In the genomic region with DNA sequence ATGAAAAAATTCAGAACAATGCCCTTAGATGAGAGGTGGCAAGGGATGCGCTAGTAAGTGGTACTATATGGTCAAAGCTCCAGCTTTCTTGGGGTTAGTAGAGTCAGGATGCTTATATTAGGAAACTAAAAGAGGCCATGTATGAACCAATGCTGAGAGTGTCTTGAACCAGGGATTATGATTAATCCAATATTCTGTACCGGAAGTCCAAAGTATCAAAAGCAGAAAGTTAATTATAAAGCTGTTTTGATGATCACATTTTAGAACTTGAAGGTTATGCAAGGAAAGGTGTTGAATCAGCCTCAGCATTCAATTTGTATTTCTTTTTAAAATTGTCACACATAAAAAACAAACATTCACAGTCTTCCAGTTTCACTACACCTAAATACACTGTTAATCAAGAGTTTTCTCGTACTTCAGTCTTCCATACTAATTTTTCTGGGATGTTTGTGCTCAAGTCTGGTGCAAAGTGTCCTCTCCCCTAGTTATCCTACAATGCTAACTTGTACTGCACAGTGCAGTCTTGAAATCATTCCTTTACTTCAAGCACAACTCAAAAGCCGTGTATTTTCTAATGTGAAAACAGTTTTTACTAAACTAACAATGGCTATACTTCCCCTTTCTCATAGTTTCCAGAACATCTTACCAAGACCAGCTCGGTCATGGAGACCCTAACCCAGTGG, we compare ENCODE assay signal across 1 cellular context.
TF ChIP-seq lines count a peak whose summit lies in the region.

No MANE protein-coding gene starts in this region.

TF ChIP-seq in HepG2, 621 proteins besides CTCF, POLR2A, EP300 and RAD21:
- no peak for TF ChIP-seq ZFP36 (IDR thresholded peaks at IDR 0.05; ENCODE audit: borderline replicate concordance, low read depth, low read length, partially characterized antibody)
- TF ChIP-seq ZNF350 (CRISPR knock-in tag; IDR thresholded peaks at IDR 0.05; ENCODE audit: borderline replicate concordance, low read depth), result no peak
- no peak for TF ChIP-seq RXRA (CRISPR knock-in tag; IDR thresholded peaks at IDR 0.05)
- TF ChIP-seq, protein P1, sequence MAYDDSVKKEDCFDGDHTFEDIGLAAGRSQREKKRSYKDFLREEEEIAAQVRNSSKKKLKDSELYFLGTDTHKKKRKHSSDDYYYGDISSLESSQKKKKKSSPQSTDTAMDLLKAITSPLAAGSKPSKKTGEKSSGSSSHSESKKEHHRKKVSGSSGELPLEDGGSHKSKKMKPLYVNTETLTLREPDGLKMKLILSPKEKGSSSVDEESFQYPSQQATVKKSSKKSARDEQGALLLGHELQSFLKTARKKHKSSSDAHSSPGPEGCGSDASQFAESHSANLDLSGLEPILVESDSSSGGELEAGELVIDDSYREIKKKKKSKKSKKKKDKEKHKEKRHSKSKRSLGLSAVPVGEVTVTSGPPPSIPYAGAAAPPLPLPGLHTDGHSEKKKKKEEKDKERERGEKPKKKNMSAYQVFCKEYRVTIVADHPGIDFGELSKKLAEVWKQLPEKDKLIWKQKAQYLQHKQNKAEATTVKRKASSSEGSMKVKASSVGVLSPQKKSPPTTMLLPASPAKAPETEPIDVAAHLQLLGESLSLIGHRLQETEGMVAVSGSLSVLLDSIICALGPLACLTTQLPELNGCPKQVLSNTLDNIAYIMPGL (CRISPR knock-in tag; IDR thresholded peaks at IDR 0.05; ENCODE audit: borderline replicate concordance in 1 of 2, low read depth in 1 of 2), result no peak
- TF ChIP-seq TEAD2 (CRISPR knock-in tag; IDR thresholded peaks at IDR 0.05), result no peak
- TF ChIP-seq XRCC5 (optimal IDR thresholded peaks at IDR 0.05; ENCODE audit: low read length), result no peak
- no peak for TF ChIP-seq GFI1 (CRISPR knock-in tag; IDR thresholded peaks at IDR 0.05; ENCODE audit: borderline replicate concordance)
- no peak for TF ChIP-seq ZNF776 (CRISPR knock-in tag; IDR thresholded peaks at IDR 0.05)
- no peak for TF ChIP-seq TEAD3 (CRISPR knock-in tag; optimal IDR thresholded peaks at IDR 0.05; ENCODE audit: borderline replicate concordance)
